1 cellular context compared by ENCODE assay signal in the genomic region with DNA sequence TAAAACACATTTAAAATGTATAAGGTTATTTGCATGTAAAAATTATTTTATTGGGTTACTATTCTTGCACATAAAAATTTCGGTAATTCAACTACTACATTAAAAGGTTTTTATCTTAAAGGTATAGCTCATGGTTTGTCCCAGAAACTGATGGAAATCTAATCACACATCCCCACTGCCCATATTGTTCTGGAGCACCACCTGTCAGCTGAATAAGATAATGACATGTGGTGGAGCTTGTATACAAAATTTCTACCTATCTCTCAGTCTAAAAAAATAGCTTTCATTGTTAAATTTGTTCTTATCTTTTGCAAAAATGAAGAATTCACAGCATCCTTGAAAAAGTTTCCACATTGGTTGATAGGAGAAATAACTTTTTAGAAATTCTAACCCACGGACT.
TF ChIP-seq lines count a peak whose summit lies in the region.

No MANE protein-coding gene starts in this region.

TF ChIP-seq in GM23338, 12 proteins besides CTCF, POLR2A, EP300 and RAD21:
- TF ChIP-seq ZNF462 (CRISPR knock-in tag; IDR thresholded peaks at IDR 0.05) (no peak), POLR2AphosphoS5 (IDR thresholded peaks at IDR 0.05; ENCODE audit: low read depth) (no peak), ETS1 (IDR thresholded peaks at IDR 0.05) (no peak), EZH2 (IDR thresholded peaks at IDR 0.05; ENCODE audit: low read depth, unreplicated experiment) (no peak), STAT1 (IDR thresholded peaks at IDR 0.05; ENCODE audit: unreplicated experiment) (no peak), EZH2phosphoT487 (IDR thresholded peaks at IDR 0.05; ENCODE audit: unreplicated experiment) (no peak), JUNB (IDR thresholded peaks at IDR 0.05; ENCODE audit: unreplicated experiment) (no peak), ZNF331 (CRISPR knock-in tag; IDR thresholded peaks at IDR 0.05; ENCODE audit: low read depth) (no peak), CREB1 (CRISPR knock-in tag; IDR thresholded peaks at IDR 0.05; ENCODE audit: low read depth) (no peak), NANOG (IDR thresholded peaks at IDR 0.05; ENCODE audit: borderline replicate concordance) (no peak), ZNF114 (CRISPR knock-in tag; IDR thresholded peaks at IDR 0.05) (no peak)
- TF ChIP-seq, protein P1, sequence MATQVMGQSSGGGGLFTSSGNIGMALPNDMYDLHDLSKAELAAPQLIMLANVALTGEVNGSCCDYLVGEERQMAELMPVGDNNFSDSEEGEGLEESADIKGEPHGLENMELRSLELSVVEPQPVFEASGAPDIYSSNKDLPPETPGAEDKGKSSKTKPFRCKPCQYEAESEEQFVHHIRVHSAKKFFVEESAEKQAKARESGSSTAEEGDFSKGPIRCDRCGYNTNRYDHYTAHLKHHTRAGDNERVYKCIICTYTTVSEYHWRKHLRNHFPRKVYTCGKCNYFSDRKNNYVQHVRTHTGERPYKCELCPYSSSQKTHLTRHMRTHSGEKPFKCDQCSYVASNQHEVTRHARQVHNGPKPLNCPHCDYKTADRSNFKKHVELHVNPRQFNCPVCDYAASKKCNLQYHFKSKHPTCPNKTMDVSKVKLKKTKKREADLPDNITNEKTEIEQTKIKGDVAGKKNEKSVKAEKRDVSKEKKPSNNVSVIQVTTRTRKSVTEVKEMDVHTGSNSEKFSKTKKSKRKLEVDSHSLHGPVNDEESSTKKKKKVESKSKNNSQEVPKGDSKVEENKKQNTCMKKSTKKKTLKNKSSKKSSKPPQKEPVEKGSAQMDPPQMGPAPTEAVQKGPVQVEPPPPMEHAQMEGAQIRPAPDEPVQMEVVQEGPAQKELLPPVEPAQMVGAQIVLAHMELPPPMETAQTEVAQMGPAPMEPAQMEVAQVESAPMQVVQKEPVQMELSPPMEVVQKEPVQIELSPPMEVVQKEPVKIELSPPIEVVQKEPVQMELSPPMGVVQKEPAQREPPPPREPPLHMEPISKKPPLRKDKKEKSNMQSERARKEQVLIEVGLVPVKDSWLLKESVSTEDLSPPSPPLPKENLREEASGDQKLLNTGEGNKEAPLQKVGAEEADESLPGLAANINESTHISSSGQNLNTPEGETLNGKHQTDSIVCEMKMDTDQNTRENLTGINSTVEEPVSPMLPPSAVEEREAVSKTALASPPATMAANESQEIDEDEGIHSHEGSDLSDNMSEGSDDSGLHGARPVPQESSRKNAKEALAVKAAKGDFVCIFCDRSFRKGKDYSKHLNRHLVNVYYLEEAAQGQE (IDR thresholded peaks at IDR 0.05; ENCODE audit: unreplicated experiment) = no peak
